Comparison of ENCODE assay signal across 21 cellular contexts in genomic region chr15:41961803-41962202, GRCh38. TPM values are rescaled to one million over a fixed set of nuclear protein-coding genes. Genes with fewer than 3 reads are reported as not detected.
DNase-seq lines count a peak whose midpoint lies in the region; ATAC-seq and TF ChIP-seq lines count a peak whose summit lies in the region.
"Had no signal": no experiment of that assay in that cellular context is flagged by ENCODE, and none has a peak within 500 bp of the region (broad histone marks: within the 10 kb centered on the region; RNA-seq: fewer than 3 reads in every experiment).

No MANE protein-coding gene starts in this region.

- 52 to 65% methylated on average over 1 of the region's 1 CpG for WGBS in body of pancreas, 2 donors

- H3K27me3 ChIP-seq in PC-3 (ENCODE audit: low read length) = no peaks in the 10 kb centered on the region
- H3K27me3 ChIP-seq in body of pancreas = no peaks in the 10 kb centered on the region
- no peaks in the 10 kb centered on the region for H3K27me3 ChIP-seq in thoracic aorta (replicated peaks; ENCODE audit: insufficient read depth)

- H3K36me3 ChIP-seq in PC-3 (ENCODE audit: low read depth, low read length) (peaks cover 3% of the 10 kb centered on the region; the same call in 1 of the 2 replicates), body of pancreas (replicated peaks in 1 of 2; ENCODE audit: insufficient read depth in 1 of 2, low read depth in 2 of 2) (no peaks in the 10 kb centered on the region), thoracic aorta (no peaks in the 10 kb centered on the region)

- CTCF ChIA-PET in PC-3 (lab: Charles Lee) (interaction anchor here (0.7 to 1.0 kb wide), 2 partner anchors 21 to 123 kb away, joined by 3 read pairs; no protein-coding TSS in a partner anchor), GM10248 (lab: Yijun Ruan, JAX) (interaction anchor here (1.0 to 2.8 kb wide), 3 partner anchors 10 to 57 kb away, joined by 3 to 14 read pairs (median 5); partner anchors contain the start of gene EHD4)

- H3K4me3 ChIP-seq in PC-3 (ENCODE audit: low read length) (no peak overlapping the region), body of pancreas (no peak overlapping the region), thoracic aorta (no peak overlapping the region)
- H3K4me3 ChIP-seq: GM12878, GM23248, PC-9, SK-N-MC had no signal

- DNase-seq in PC-3 = no peak
- DNase-seq in body of pancreas = no peak
- peak; percentile 42 for DNase-seq in kidney tubule cell (ENCODE audit: low spot score)
- DNase-seq in thoracic aorta (ENCODE audit: low spot score) = no peak
- DNase-seq in GM10248 (ENCODE audit: extremely low spot score) = no peak
- DNase-seq: COR-L47, DMS53, GM23248, KG1, NCI-H1092 treated with DMSO at 0.1 percent for 48 hours, NCI-H1694, NCI-H345, NCI-H69, PC-9 had no signal

- no peak overlapping the region for H3K9ac ChIP-seq in PC-3 (ENCODE audit: low read length)
- H3K9ac ChIP-seq: GM23248 had no signal

- intact Hi-C loops in PC-3 (cut with micrococcal nuclease) (loop anchor here (1.0 kb wide), 1 partner anchor 15 kb away; no protein-coding TSS in a partner anchor), body of pancreas (cut with DNase I) (no loop called here)

- no peak overlapping the region for H2AFZ ChIP-seq in PC-3 (ENCODE audit: low read length)
- H2AFZ ChIP-seq: GM23248, PC-9 had no signal

- TF ChIP-seq CTCF in PC-3 (conservative IDR thresholded peaks at IDR 0.05; ENCODE audit: low read depth, low read length) (no peak), body of pancreas (IDR thresholded peaks at IDR 0.05) (no peak), thoracic aorta (IDR thresholded peaks at IDR 0.05) (no peak), GM10248 (IDR thresholded peaks at IDR 0.05; ENCODE audit: control extremely low read depth, extremely low read depth, low read depth, missing control alignments) (no peak)

- no peak for TF ChIP-seq POLR2A in body of pancreas (IDR thresholded peaks at IDR 0.05)

- H3K27ac ChIP-seq in PC-3 (ENCODE audit: low read length) = peak overlapping the region; percentile 57
- peak overlapping the region in 3 of 4 donors; percentile 87 to 91 (median 89) for H3K27ac ChIP-seq in body of pancreas
- peak overlapping the region; percentile 61 to 82 for H3K27ac ChIP-seq in thoracic aorta
- H3K27ac ChIP-seq: C4-2B, GM23248, SK-N-MC had no signal

- H3K79me2 ChIP-seq in PC-3 (ENCODE audit: low read length) = peaks cover 92% of the 10 kb centered on the region

- H3K4me2 ChIP-seq in PC-3 (ENCODE audit: low read length) = peak overlapping the region; percentile 60; the same call in 1 of the 2 replicates

- H4K20me1 ChIP-seq in PC-3 (ENCODE audit: low read length) = peaks cover 38% of the 10 kb centered on the region

- H3K9me3 ChIP-seq in PC-3 (ENCODE audit: low read length) (no peaks in the 10 kb centered on the region), body of pancreas (no peaks in the 10 kb centered on the region), thoracic aorta (no peaks in the 10 kb centered on the region)

- no peaks in the 10 kb centered on the region for H3F3A ChIP-seq in PC-3 (ENCODE audit: low read length, unreplicated experiment)

- H3K4me1 ChIP-seq in PC-3 (ENCODE audit: insufficient read depth, low read length) (peaks cover 32% of the 10 kb centered on the region), body of pancreas (peaks cover 68% of the 10 kb centered on the region), thoracic aorta (ENCODE audit: control insufficient read depth in 1 of 2, low read depth in 2 of 2) (peaks cover 33 to 75% of the 10 kb centered on the region in 2 donors)

- no peaks in the 10 kb centered on the region for H3K9me2 ChIP-seq in PC-3 (replicated peaks; ENCODE audit: low read length)

- ATAC-seq in PC-3 (no peak; the same call in 1 of the 2 replicates), body of pancreas (no peak), thoracic aorta (ENCODE audit: insufficient number of reproducible peaks, low FRiP score, low read depth) (no peak), GM21423 (IDR thresholded peaks at IDR 0.05; ENCODE audit: unreplicated experiment) (no peak), HG03457 (IDR thresholded peaks at IDR 0.05; ENCODE audit: unreplicated experiment) (no peak)
- ATAC-seq: GM12878, Right ventricle myocardium inferior had no signal

- no TSS peak for BruUV-seq in PC-3 (replicated peaks; lab: Mats Ljungman, UMichigan)

- POLR2A ChIA-PET in PC-3 (lab: Charles Lee; ENCODE audit: unreplicated experiment) (interaction anchor here (1.0 kb wide), 1 partner anchor 27 kb away, joined by 4 read pairs; no protein-coding TSS in a partner anchor), GM10248 (lab: Yijun Ruan, JAX) (interaction anchor here (1.3 kb wide), 1 partner anchor 11 kb away, joined by 4 read pairs; the partner anchor contains the start of gene EHD4)

RNA-seq across cellular contexts. Expression of gene EHD4, which starts 10.6 kb away (rescaled TPM):
- 57.8 and 66.9 TPM in 2 replicates for total RNA-seq in PC-3 (2014; rRNA removed)
- 10 to 100 TPM; 13.8 to 16.9 TPM for total RNA-seq in body of pancreas
- total RNA-seq in thoracic aorta = 10 to 100 TPM; 43.6 to 48.1 TPM

RNA-seq across cellular contexts. Expression of gene PLA2G4E, which starts 59.0 kb away (rescaled TPM):
- total RNA-seq in PC-3 (2014; rRNA removed) = not detected in 2 replicates
- not detected for total RNA-seq in body of pancreas
- total RNA-seq in thoracic aorta = not detected
- total RNA-seq: GM23248, M059J, PC-9 had no signal
